In genomic region chr9:109742759-109743388, GRCh38 we compare ENCODE assay signal across 19 cellular contexts. TPM values are rescaled to one million over a fixed set of nuclear protein-coding genes. Genes with fewer than 3 reads are reported as not detected.
DNase-seq lines count a peak whose midpoint lies in the region; ATAC-seq and TF ChIP-seq lines count a peak whose summit lies in the region.
"Had no signal": no experiment of that assay in that cellular context is flagged by ENCODE, and none has a peak within 500 bp of the region (broad histone marks: within the 10 kb centered on the region; RNA-seq: fewer than 3 reads in every experiment).

No MANE protein-coding gene starts in this region.

- H3K4me3 ChIP-seq in fibroblast of pulmonary artery (replicated peaks; ENCODE audit: low read depth, low read length): no peak overlapping the region
- H3K4me3 ChIP-seq in ovary: no peak overlapping the region
- H3K4me3 ChIP-seq: upper lobe of right lung had no signal

- H3K27me3 Mint-ChIP-seq in WTC11 (ENCODE audit: low read depth): no peaks in the 10 kb centered on the region
- H3K27me3 Mint-ChIP-seq in nephron (ENCODE audit: low read depth): peaks cover 5% of the 10 kb centered on the region
- H3K27me3 Mint-ChIP-seq in T-helper 2 cell treated with Interferon-gamma antibody and Interleukin-4, amounts not matched to agents 5 μg/mL and 100 μg/mL, for 36 hours (ENCODE audit: low read depth): peaks cover 16% of the 10 kb centered on the region

- POLR2A ChIA-PET in WTC11 (lab: Charles Lee): no interaction called here

- WGBS in ovary, 3 donors: 23 to 32% (median 25%) methylated on average over 4 of the region's 4 CpGs

- H3K27ac ChIP-seq in ovary: no peak overlapping the region
- H3K27ac ChIP-seq: upper lobe of right lung had no signal

- H3K27ac Mint-ChIP-seq in WTC11 (no peak overlapping the region; the same call in 1 of the 2 replicates), nephron (peak overlapping the region; percentile 89 to 95 (median 90))
- H3K27ac Mint-ChIP-seq in T-helper 2 cell treated with Interferon-gamma antibody and Interleukin-4, amounts not matched to agents 5 μg/mL and 100 μg/mL, for 36 hours: no peak overlapping the region
- H3K27ac Mint-ChIP-seq: activated CD4-positive, alpha-beta T cell treated with anti-CD3 and anti-CD28 coated beads for 36 hours; immature natural killer cell had no signal

- H3K36me3 Mint-ChIP-seq in WTC11: no peaks in the 10 kb centered on the region
- no peaks in the 10 kb centered on the region for H3K36me3 Mint-ChIP-seq in nephron (ENCODE audit: low read depth)
- H3K36me3 Mint-ChIP-seq in T-helper 2 cell treated with Interferon-gamma antibody and Interleukin-4, amounts not matched to agents 5 μg/mL and 100 μg/mL, for 36 hours (ENCODE audit: low read depth): no peaks in the 10 kb centered on the region
- H3K36me3 Mint-ChIP-seq: immature natural killer cell had no signal

- intact Hi-C loops in ovary (cut with DNase I): no loop called here

- no peak overlapping the region for H3K4me3 Mint-ChIP-seq in WTC11
- peak overlapping the region in 1 of 3 experiments; percentile 13 for H3K4me3 Mint-ChIP-seq in nephron
- H3K4me3 Mint-ChIP-seq in T-helper 2 cell treated with Interferon-gamma antibody and Interleukin-4, amounts not matched to agents 5 μg/mL and 100 μg/mL, for 36 hours: no peak overlapping the region
- H3K4me3 Mint-ChIP-seq: activated CD4-positive, alpha-beta T cell treated with anti-CD3 and anti-CD28 coated beads for 36 hours; immature natural killer cell had no signal

- no peaks in the 10 kb centered on the region for H3K27me3 ChIP-seq in ovary
- H3K27me3 ChIP-seq: upper lobe of right lung had no signal

- H3K4me1 Mint-ChIP-seq in WTC11 (peaks cover 17% of the 10 kb centered on the region), nephron (peaks cover 53% of the 10 kb centered on the region)
- H3K4me1 Mint-ChIP-seq in T-helper 2 cell treated with Interferon-gamma antibody and Interleukin-4, amounts not matched to agents 5 μg/mL and 100 μg/mL, for 36 hours (ENCODE audit: low read depth): no peaks in the 10 kb centered on the region
- H3K4me1 Mint-ChIP-seq: activated CD4-positive, alpha-beta T cell treated with anti-CD3 and anti-CD28 coated beads for 36 hours; immature natural killer cell had no signal

- ATAC-seq in WTC11: peak; percentile 83
- ATAC-seq: activated CD4-positive, alpha-beta T cell treated with anti-CD3 and anti-CD28 coated beads for 36 hours; Panc1; upper lobe of right lung had no signal

- CTCF ChIA-PET in WTC11 (lab: Charles Lee): interaction anchor here (0.5 to 1.0 kb wide), 3 partner anchors 9 to 88 kb away, joined by 3 to 4 read pairs (median 4); no protein-coding TSS in a partner anchor

- DNase-seq in GM03348 (ENCODE audit: low spot score) (peak; percentile 67), WTC11 (ENCODE audit: low spot score) (no peak), fibroblast of pulmonary artery (ENCODE audit: low read depth) (peak; percentile 31), SW 1271 (lab: John Stamatoyannopoulos, UW) (no peak), RPMI8226 (no peak), ovary (no peak)
- DNase-seq in T-helper 2 cell treated with Interferon-gamma antibody and Interleukin-4, amounts not matched to agents 5 μg/mL and 100 μg/mL, for 36 hours (ENCODE audit: low spot score): no peak
- DNase-seq: activated CD4-positive, alpha-beta T cell treated with anti-CD3 and anti-CD28 coated beads for 36 hours; activated CD8-positive, alpha-beta memory T cell treated with anti-CD3 and anti-CD28 coated beads, Interleukin-2, amount 50 U/mL, for 4 hours; effector CD4-positive, alpha-beta T cell; GDM1; immature natural killer cell; NCI-H1092; NCI-H2107; NCI-H526 treated with DMSO at 0.1 percent for 48 hours; stimulated activated CD4-positive, alpha-beta T cell treated with anti-CD3 and anti-CD28 coated beads, Interleukin-4, amount 100 ng/mL, for 4 hours; upper lobe of right lung had no signal

- peaks cover 4% of the 10 kb centered on the region for H3K4me1 ChIP-seq in ovary (ENCODE audit: insufficient read depth)

- H3K9me3 Mint-ChIP-seq in WTC11 (no peaks in the 10 kb centered on the region), nephron (no peaks in the 10 kb centered on the region)
- no peaks in the 10 kb centered on the region for H3K9me3 Mint-ChIP-seq in T-helper 2 cell treated with Interferon-gamma antibody and Interleukin-4, amounts not matched to agents 5 μg/mL and 100 μg/mL, for 36 hours

- no peaks in the 10 kb centered on the region for H3K36me3 ChIP-seq in ovary
- H3K36me3 ChIP-seq: upper lobe of right lung had no signal

- TF ChIP-seq CTCF in WTC11 (IDR thresholded peaks at IDR 0.05) (no peak), fibroblast of pulmonary artery (IDR thresholded peaks at IDR 0.05; ENCODE audit: low read length, missing control alignments) (no peak), nephron (IDR thresholded peaks at IDR 0.05; ENCODE audit: unreplicated experiment in 3 of 3) (no peak), ovary (IDR thresholded peaks at IDR 0.05) (no peak)

- no peak for TF ChIP-seq EP300 in ovary (IDR thresholded peaks at IDR 0.05)

- TF ChIP-seq POLR2A in ovary (IDR thresholded peaks at IDR 0.05): no peak

- H3K9me3 ChIP-seq in ovary: no peaks in the 10 kb centered on the region
- H3K9me3 ChIP-seq: upper lobe of right lung had no signal

TF ChIP-seq in WTC11, 78 proteins besides CTCF, POLR2A, EP300 and RAD21 (continues in another document):
- no peak for TF ChIP-seq ATF1 (CRISPR knock-in tag; IDR thresholded peaks at IDR 0.05)
- no peak for TF ChIP-seq SP1 (CRISPR knock-in tag; conservative IDR thresholded peaks at IDR 0.05)
- no peak for TF ChIP-seq HMGA2 (CRISPR knock-in tag; IDR thresholded peaks at IDR 0.05)
- TF ChIP-seq RORB (CRISPR knock-in tag; IDR thresholded peaks at IDR 0.05): no peak
- no peak for TF ChIP-seq ZNF671 (CRISPR knock-in tag; IDR thresholded peaks at IDR 0.05)
- TF ChIP-seq SOX15 (CRISPR knock-in tag; IDR thresholded peaks at IDR 0.05): no peak
- TF ChIP-seq GTF2I (CRISPR knock-in tag; conservative IDR thresholded peaks at IDR 0.05): no peak
- TF ChIP-seq ATF6 (CRISPR knock-in tag; IDR thresholded peaks at IDR 0.05): no peak
- no peak for TF ChIP-seq NFYB (CRISPR knock-in tag; conservative IDR thresholded peaks at IDR 0.05; ENCODE audit: low read depth)
- TF ChIP-seq PREB (CRISPR knock-in tag; IDR thresholded peaks at IDR 0.05; ENCODE audit: borderline replicate concordance): no peak
- TF ChIP-seq ZNF232 (CRISPR knock-in tag; IDR thresholded peaks at IDR 0.05): no peak
- TF ChIP-seq ZNF416 (CRISPR knock-in tag; IDR thresholded peaks at IDR 0.05): no peak
- TF ChIP-seq, protein P1, sequence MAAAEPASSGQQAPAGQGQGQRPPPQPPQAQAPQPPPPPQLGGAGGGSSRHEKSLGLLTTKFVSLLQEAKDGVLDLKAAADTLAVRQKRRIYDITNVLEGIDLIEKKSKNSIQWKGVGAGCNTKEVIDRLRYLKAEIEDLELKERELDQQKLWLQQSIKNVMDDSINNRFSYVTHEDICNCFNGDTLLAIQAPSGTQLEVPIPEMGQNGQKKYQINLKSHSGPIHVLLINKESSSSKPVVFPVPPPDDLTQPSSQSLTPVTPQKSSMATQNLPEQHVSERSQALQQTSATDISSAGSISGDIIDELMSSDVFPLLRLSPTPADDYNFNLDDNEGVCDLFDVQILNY (CRISPR knock-in tag; IDR thresholded peaks at IDR 0.05): no peak
- no peak for TF ChIP-seq ATF2 (CRISPR knock-in tag; IDR thresholded peaks at IDR 0.05; ENCODE audit: borderline replicate concordance, low read depth)

RNA-seq across cellular contexts. Expression of gene PALM2AKAP2, which starts 37.1 kb away (rescaled TPM):
- total RNA-seq in WTC11 (2021) (7.0 to 7.3 TPM (median 7.2 TPM) in 3 replicates), ovary (1 to 10 TPM; 1.7 to 6.4 (median 3.5) TPM)
- 1 to 10 TPM; 2.2 to 9.6 TPM for polyA plus RNA-seq in ovary
- polyA plus RNA-seq: immature natural killer cell had no signal

Comparison
In these comparisons a context has a peak if more than half of its experiments do, and no peak if none do; other contexts are left out.
1. DNase-seq: peak in GM03348 (single experiment) and fibroblast of pulmonary artery (single experiment); none in WTC11 (single experiment), SW 1271 (0 of 2), T-helper 2 cell treated with Interferon-gamma antibody and Interleukin-4, amounts not matched to agents 5 μg/mL and 100 μg/mL, for 36 hours (single experiment), RPMI8226 (single experiment) and ovary (0 of 5).
2. H3K27ac Mint-ChIP-seq: peak in nephron (3 of 3); none in WTC11 (single experiment) and T-helper 2 cell treated with Interferon-gamma antibody and Interleukin-4, amounts not matched to agents 5 μg/mL and 100 μg/mL, for 36 hours (single experiment).